ENCODE assay signal across 22 cellular contexts in genomic region chr20:57197352-57198198, GRCh38.
DNase-seq lines count a peak whose midpoint lies in the region; ATAC-seq, FAIRE-seq and TF ChIP-seq lines count a peak whose summit lies in the region.
"Had no signal": no experiment of that assay in that cellular context is flagged by ENCODE, and none has a peak within 500 bp of the region (broad histone marks: within the 10 kb centered on the region; RNA-seq: fewer than 3 reads in every experiment).

No MANE protein-coding gene starts in this region.

- TF ChIP-seq RAD21 in HepG2 (CRISPR knock-in tag; IDR thresholded peaks at IDR 0.05): no peak

- H3K27ac ChIP-seq in HepG2 (ENCODE audit: extremely low read length, insufficient read depth, low read length) (no peak overlapping the region), right lobe of liver (no peak overlapping the region), body of pancreas (peak overlapping the region; percentile 71 to 78 (median 72))
- H3K27ac ChIP-seq: Peyer's patch, SJCRH30 had no signal

- no peak overlapping the region for H2AFZ ChIP-seq in HepG2 (ENCODE audit: low read length)

- no peak overlapping the region for H3K4me3 Mint-ChIP-seq in natural killer cell treated with Interleukin-12 subunit alpha and Interleukin-12 subunit beta and Interleukin-15 and Interleukin-18, amount 100 ng/mL, for 72 hours
- H3K4me3 Mint-ChIP-seq: CD14-positive monocyte had no signal

- H3K9ac ChIP-seq in HepG2 (ENCODE audit: insufficient read depth, low read depth, low read length): no peak overlapping the region

- no peak for FAIRE-seq in HepG2 (lab: Jason Lieb, UNC)
- FAIRE-seq: D721Med, GM19239 had no signal

- no peaks in the 10 kb centered on the region for H3K79me2 ChIP-seq in HepG2 (ENCODE audit: insufficient read depth, low read length)

- H4K20me1 ChIP-seq in HepG2 (ENCODE audit: insufficient read depth, low read length): no peaks in the 10 kb centered on the region

- no TSS peak for BruUV-seq in HepG2 (replicated peaks; lab: Mats Ljungman, UMichigan)

- no peaks in the 10 kb centered on the region for H3K36me3 Mint-ChIP-seq in natural killer cell treated with Interleukin-12 subunit alpha and Interleukin-12 subunit beta and Interleukin-15 and Interleukin-18, amount 100 ng/mL, for 72 hours
- H3K36me3 Mint-ChIP-seq: CD14-positive monocyte had no signal

- TF ChIP-seq CTCF in HepG2 (CRISPR knock-in tag; IDR thresholded peaks at IDR 0.05): no peak
- no peak for TF ChIP-seq CTCF in right lobe of liver (IDR thresholded peaks at IDR 0.05)
- no peak for TF ChIP-seq CTCF in body of pancreas (IDR thresholded peaks at IDR 0.05)

- 16% methylated on average over 7 of the region's 7 CpGs for WGBS in HepG2 (ENCODE audit: low lambda C conversion rate)
- 52% methylated on average over 5 of the region's 7 CpGs for WGBS in right lobe of liver (ENCODE audit: insufficient coverage, low coverage, low lambda C conversion rate, missing lambda C conversion rate)
- 63 to 65% methylated on average over 7 of the region's 7 CpGs for WGBS in body of pancreas, 2 donors

- H3K27me3 ChIP-seq in HepG2 (ENCODE audit: control insufficient read depth in 1 of 2, insufficient read depth in 2 of 2, low read length in 2 of 2): peaks cover 13 to 40% of the 10 kb centered on the region in 2 experiments; a peak in 4 of 5 replicates
- no peaks in the 10 kb centered on the region for H3K27me3 ChIP-seq in right lobe of liver
- H3K27me3 ChIP-seq in body of pancreas: no peaks in the 10 kb centered on the region
- H3K27me3 ChIP-seq: Peyer's patch, SJCRH30 had no signal

- POLR2A ChIA-PET in HepG2 (lab: Yijun Ruan, JAX): no interaction called here

- ATAC-seq in HepG2 (no peak; the same call in 1 of the 3 replicates), right lobe of liver (no peak), body of pancreas (peak; percentile 95)
- ATAC-seq in natural killer cell treated with Interleukin-12 subunit alpha and Interleukin-12 subunit beta and Interleukin-15 and Interleukin-18, amount 100 ng/mL, for 72 hours: no peak

- H3K9me3 Mint-ChIP-seq in natural killer cell treated with Interleukin-12 subunit alpha and Interleukin-12 subunit beta and Interleukin-15 and Interleukin-18, amount 100 ng/mL, for 72 hours: no peaks in the 10 kb centered on the region
- H3K9me3 Mint-ChIP-seq: CD14-positive monocyte had no signal

- TF ChIP-seq POLR2A in HepG2 (IDR thresholded peaks at IDR 0.05; ENCODE audit: insufficient read depth in 1 of 2, low read depth in 2 of 2, low read length in 2 of 2) (no peak), right lobe of liver (IDR thresholded peaks at IDR 0.05) (no peak), body of pancreas (IDR thresholded peaks at IDR 0.05) (no peak)

- no peak for DNase-seq in HepG2 (ENCODE audit: low spot score)
- no peak for DNase-seq in right lobe of liver
- peak; percentile 68 to 84 (median 78) for DNase-seq in body of pancreas
- peak; percentile 55 for DNase-seq in left kidney (ENCODE audit: low read depth, low spot score)
- DNase-seq in NCI-H2029 treated with DMSO at 0.1 percent for 48 hours (lab: John Stamatoyannopoulos, UW): no peak
- no peak for DNase-seq in SKM-1 treated with dmso at 0.1 percent for 144 hours (lab: John Stamatoyannopoulos, UW; ENCODE audit: unreplicated experiment)
- no peak for DNase-seq in natural killer cell treated with Interleukin-12 subunit alpha and Interleukin-12 subunit beta and Interleukin-15 and Interleukin-18, amount 100 ng/mL, for 72 hours (ENCODE audit: low spot score)
- DNase-seq in medulla oblongata (ENCODE audit: extremely low spot score): no peak
- DNase-seq: 8988T, GF-D8, KBM-7, NCI-H1105, NCI-H146, NCI-H2029, NCI-H226, NCI-H510A treated with DMSO at 0.1 percent for 48 hours, NCI-H774, Peyer's patch had no signal

- no peak for TF ChIP-seq EP300 in HepG2 (IDR thresholded peaks at IDR 0.05; ENCODE audit: low read depth in 2 of 2, low read length in 2 of 2)
- no peak for TF ChIP-seq EP300 in HepG2 (CRISPR knock-in tag; IDR thresholded peaks at IDR 0.05; ENCODE audit: borderline replicate concordance)

- no peak overlapping the region for H3K4me2 ChIP-seq in HepG2 (ENCODE audit: low read depth, low read length)

- H3K9me3 ChIP-seq in HepG2 (ENCODE audit: low read length) (no peaks in the 10 kb centered on the region), right lobe of liver (no peaks in the 10 kb centered on the region), body of pancreas (no peaks in the 10 kb centered on the region)
- H3K9me3 ChIP-seq: Peyer's patch, SJCRH30 had no signal

- no peaks in the 10 kb centered on the region for H3K4me1 ChIP-seq in HepG2 (ENCODE audit: insufficient read depth, low read length)
- H3K4me1 ChIP-seq in right lobe of liver: no peaks in the 10 kb centered on the region
- peaks cover 16% of the 10 kb centered on the region for H3K4me1 ChIP-seq in body of pancreas
- H3K4me1 ChIP-seq: Peyer's patch had no signal

- peaks cover under 1 to 6% of the 10 kb centered on the region in 2 donors for H3K27me3 Mint-ChIP-seq in natural killer cell treated with Interleukin-12 subunit alpha and Interleukin-12 subunit beta and Interleukin-15 and Interleukin-18, amount 100 ng/mL, for 72 hours

- H3K36me3 ChIP-seq in HepG2 (replicated peaks in 1 of 2; ENCODE audit: control insufficient read depth in 1 of 2, insufficient read depth in 2 of 2, low read length in 2 of 2) (no peaks in the 10 kb centered on the region), right lobe of liver (no peaks in the 10 kb centered on the region), body of pancreas (replicated peaks in 1 of 2; ENCODE audit: insufficient read depth in 1 of 2, low read depth in 2 of 2) (no peaks in the 10 kb centered on the region)
- H3K36me3 ChIP-seq: Peyer's patch, SJCRH30 had no signal

- in situ Hi-C loops in HepG2 (cut with HindIII; ENCODE audit: extremely low pct_ligation_motif_present, low pct_unique_long_range_greater_than_20kb): no loop called here

- intact Hi-C loops in HepG2 (cut with micrococcal nuclease; ENCODE audit: unreplicated experiment): no loop called here
- intact Hi-C loops in right lobe of liver (cut with DNase I): no loop called here
- intact Hi-C loops in body of pancreas (cut with DNase I): no loop called here

- CTCF ChIA-PET in HepG2 (lab: Yijun Ruan, JAX; ENCODE audit: low intra/inter-chr PET ratio, low total read pairs): no interaction called here

- no peaks in the 10 kb centered on the region for H3K4me1 Mint-ChIP-seq in natural killer cell treated with Interleukin-12 subunit alpha and Interleukin-12 subunit beta and Interleukin-15 and Interleukin-18, amount 100 ng/mL, for 72 hours (ENCODE audit: low read depth in 2 of 2)
- H3K4me1 Mint-ChIP-seq: CD14-positive monocyte had no signal

- H3K27ac Mint-ChIP-seq in natural killer cell treated with Interleukin-12 subunit alpha and Interleukin-12 subunit beta and Interleukin-15 and Interleukin-18, amount 100 ng/mL, for 72 hours: no peak overlapping the region
- H3K27ac Mint-ChIP-seq: CD14-positive monocyte had no signal

- H3K4me3 ChIP-seq in HepG2 (replicated peaks in 1 of 3; ENCODE audit: insufficient read depth in 1 of 3, low read depth in 2 of 3, low read length in 3 of 3): no peak overlapping the region
- H3K4me3 ChIP-seq in right lobe of liver: no peak overlapping the region
- H3K4me3 ChIP-seq in body of pancreas: no peak overlapping the region
- H3K4me3 ChIP-seq: Peyer's patch, SJCRH30 had no signal

TF ChIP-seq in HepG2, 621 proteins besides CTCF, POLR2A, EP300 and RAD21:
- TF ChIP-seq PCBP1 (IDR thresholded peaks at IDR 0.05; ENCODE audit: borderline replicate concordance, low read depth, low read length): 0 out of 2 replicates have a peak, but pooled peaks have one; percentile 26
- no peak for TF ChIP-seq MEIS1 (CRISPR knock-in tag; IDR thresholded peaks at IDR 0.05; ENCODE audit: borderline replicate concordance)

Comparison
In these comparisons a context has a peak if more than half of its experiments do, and no peak if none do; other contexts are left out.
1. DNase-seq: peak in body of pancreas (4 of 4) and left kidney (single experiment); none in HepG2 (single experiment), right lobe of liver (0 of 3), NCI-H2029 treated with DMSO at 0.1 percent for 48 hours (single experiment), SKM-1 treated with dmso at 0.1 percent for 144 hours (single experiment), natural killer cell treated with Interleukin-12 subunit alpha and Interleukin-12 subunit beta and Interleukin-15 and Interleukin-18, amount 100 ng/mL, for 72 hours (single experiment) and medulla oblongata (single experiment).
2. H3K27ac ChIP-seq: peak in body of pancreas (4 of 4); none in HepG2 (single experiment) and right lobe of liver (0 of 3).